ENCODE assay signal across 34 cellular contexts in the genomic region with DNA sequence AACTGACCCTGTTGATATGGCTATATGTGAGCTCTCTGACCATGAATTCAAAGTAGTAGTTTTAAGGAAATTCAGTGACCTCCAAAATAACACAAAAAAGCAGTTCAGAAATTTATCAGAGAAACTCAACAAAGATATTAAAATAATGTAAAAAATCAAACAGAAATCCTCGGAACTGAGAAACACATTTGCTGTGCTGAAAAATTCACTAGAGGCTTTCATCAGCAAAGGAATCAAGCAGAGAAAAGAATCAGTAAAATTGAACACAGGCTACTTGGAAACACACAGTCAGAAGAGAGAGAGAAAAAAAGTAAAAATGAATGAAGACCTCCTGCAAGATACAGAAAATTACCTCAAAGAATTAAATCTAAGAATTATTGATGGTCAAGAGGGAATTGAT.
"Had no signal": no experiment of that assay in that cellular context is flagged by ENCODE, and none has a peak within 500 bp of the region (broad histone marks: within the 10 kb centered on the region; RNA-seq: fewer than 3 reads in every experiment).

No MANE protein-coding gene starts in this region.

- DNase-seq: Karpas-422, Kasumi-1, MG63, MM.1S, MV-4-11, NCI-H1048, NCI-H1092, NCI-H1092 treated with DMSO at 0.1 percent for 48 hours, NCI-H1105, NCI-H1105 treated with DMSO at 0.1 percent for 48 hours, NCI-H1417, NCI-H1417 treated with DMSO at 0.1 percent for 48 hours, NCI-H1436, NCI-H1436 treated with DMSO at 0.1 percent for 48 hours, NCI-H146, NCI-H1694, NCI-H1694 treated with DMSO at 0.1 percent for 48 hours, NCI-H187, NCI-H187 treated with DMSO at 0.1 percent for 48 hours, NCI-H1930, NCI-H2029, NCI-H2029 treated with DMSO at 0.1 percent for 48 hours, NCI-H2081, NCI-H2081 treated with DMSO at 0.1 percent for 48 hours, NCI-H2107, NCI-H2171, NCI-H2171 treated with DMSO at 0.1 percent for 48 hours, NCI-H2227 treated with DMSO at 0.1 percent for 48 hours, NCI-H226, NCI-H345, NCI-H446, NCI-H446 treated with DMSO at 0.1 percent for 48 hours, NCI-H510A, NCI-H510A treated with DMSO at 0.1 percent for 48 hours had no signal

- H3K9me3 ChIP-seq: MG63 had no signal

- H3K27me3 ChIP-seq: MG63 had no signal

- H3K4me3 ChIP-seq: MG63 had no signal

- H3K36me3 ChIP-seq: MG63 had no signal
